Comparison of ENCODE assay signal across 20 cellular contexts in genomic region chr20:33999025-33999629, GRCh38. TPM values are rescaled to one million over a fixed set of nuclear protein-coding genes. Genes with fewer than 3 reads are reported as not detected.
A peak's percentile ranks its signal among the peaks of the same experiment; 100 is the strongest.
DNase-seq lines count a peak whose midpoint lies in the region; ATAC-seq, FAIRE-seq and TF ChIP-seq lines count a peak whose summit lies in the region.
"Had no signal": no experiment of that assay in that cellular context is flagged by ENCODE, and none has a peak within 500 bp of the region (broad histone marks: within the 10 kb centered on the region; RNA-seq: fewer than 3 reads in every experiment).

No MANE protein-coding gene starts in this region.

- in situ Hi-C loops in G401 (cut with HindIII; ENCODE audit: low sequenced_read_pairs), result no loop called here

- POLR2A ChIA-PET in HEK293 (lab: Yijun Ruan, JAX), result no interaction called here
- POLR2A ChIA-PET in activated CD4-positive, alpha-beta T cell treated with anti-CD3 and anti-CD28 coated beads, Interleukin-2, amount 10 ng/mL, durations not matched to agents 7 days and 5 days (lab: Charles Lee), result no interaction called here

- peaks cover 96 to 100% (median 99%) of the 10 kb centered on the region in 11 experiments for H4K20me1 ChIP-seq in BLaER1 treated with 17β-estradiol and CSF1 and Interleukin-3, amounts not matched to agents 10 nM and 100 nM

- no peak for TF ChIP-seq CTCF in HEK293 (tag by site-specific recombination; IDR thresholded peaks at IDR 0.05)

- FAIRE-seq in H54 (lab: Jason Lieb, UNC), result no peak
- FAIRE-seq: H1 had no signal

- peak overlapping the region; percentile 53 for H3K4me3 Mint-ChIP-seq in central memory CD8-positive, alpha-beta T cell
- peak overlapping the region; percentile 2 for H3K4me3 Mint-ChIP-seq in memory B cell
- H3K4me3 Mint-ChIP-seq in activated CD4-positive, alpha-beta T cell treated with anti-CD3 and anti-CD28 coated beads, Interleukin-2, amount 10 ng/mL, durations not matched to agents 7 days and 5 days, result no peak overlapping the region

- no peak overlapping the region for H3K9ac ChIP-seq in BLaER1 treated with 17β-estradiol and CSF1 and Interleukin-3, amounts not matched to agents 10 nM and 100 nM
- H3K9ac ChIP-seq: SK-N-SH had no signal

- TF ChIP-seq POLR2A in H54 (IDR thresholded peaks at IDR 0.05; ENCODE audit: low read depth, low read length), result no peak

- H3K27me3 Mint-ChIP-seq in central memory CD8-positive, alpha-beta T cell, result no peaks in the 10 kb centered on the region
- H3K27me3 Mint-ChIP-seq in memory B cell, result no peaks in the 10 kb centered on the region
- H3K27me3 Mint-ChIP-seq in activated CD4-positive, alpha-beta T cell treated with anti-CD3 and anti-CD28 coated beads, Interleukin-2, amount 10 ng/mL, durations not matched to agents 7 days and 5 days, result no peaks in the 10 kb centered on the region

- peaks cover 90% of the 10 kb centered on the region for H3K4me1 Mint-ChIP-seq in central memory CD8-positive, alpha-beta T cell
- H3K4me1 Mint-ChIP-seq in memory B cell, result peaks cover 64% of the 10 kb centered on the region
- peaks cover 70% of the 10 kb centered on the region for H3K4me1 Mint-ChIP-seq in activated CD4-positive, alpha-beta T cell treated with anti-CD3 and anti-CD28 coated beads, Interleukin-2, amount 10 ng/mL, durations not matched to agents 7 days and 5 days

- H3K4me1 ChIP-seq in BLaER1 treated with 17β-estradiol and CSF1 and Interleukin-3, amounts not matched to agents 10 nM and 100 nM, result peaks cover 54 to 69% (median 64%) of the 10 kb centered on the region in 10 experiments
- H3K4me1 ChIP-seq in HEK293 (ENCODE audit: control insufficient read depth, insufficient read depth, low read length), result peaks cover 16% of the 10 kb centered on the region

- H3K9me3 ChIP-seq in BLaER1 treated with 17β-estradiol and CSF1 and Interleukin-3, amounts not matched to agents 10 nM and 100 nM (replicated peaks in 1 of 11), result peaks cover 0 to 20% (median 8%) of the 10 kb centered on the region in 11 experiments; a peak in 13 of 22 replicates
- no peaks in the 10 kb centered on the region for H3K9me3 ChIP-seq in HEK293 (ENCODE audit: control insufficient read depth, insufficient read depth, low read depth, low read length)
- H3K9me3 ChIP-seq: SK-N-SH had no signal

- CTCF ChIA-PET in HEK293 (lab: Yijun Ruan, JAX), result no interaction called here
- CTCF ChIA-PET in activated CD4-positive, alpha-beta T cell treated with anti-CD3 and anti-CD28 coated beads, Interleukin-2, amount 10 ng/mL, durations not matched to agents 7 days and 5 days (lab: Charles Lee), result no interaction called here

- no peak overlapping the region for H3K27ac ChIP-seq in BLaER1 treated with 17β-estradiol and CSF1 and Interleukin-3, amounts not matched to agents 10 nM and 100 nM
- H3K27ac ChIP-seq in HEK293 (ENCODE audit: extremely low read depth, low read depth, low read length), result no peak overlapping the region

- H3K27ac Mint-ChIP-seq in central memory CD8-positive, alpha-beta T cell (ENCODE audit: low read depth), result peak overlapping the region; percentile 27
- H3K27ac Mint-ChIP-seq in memory B cell, result no peak overlapping the region
- no peak overlapping the region for H3K27ac Mint-ChIP-seq in activated CD4-positive, alpha-beta T cell treated with anti-CD3 and anti-CD28 coated beads, Interleukin-2, amount 10 ng/mL, durations not matched to agents 7 days and 5 days

- H3K36me3 ChIP-seq in BLaER1 treated with 17β-estradiol and CSF1 and Interleukin-3, amounts not matched to agents 10 nM and 100 nM, result peaks cover 21 to 63% (median 43%) of the 10 kb centered on the region in 11 experiments
- peaks cover 0 to 2% of the 10 kb centered on the region in 2 experiments; a peak in 1 of 3 replicates for H3K36me3 ChIP-seq in HEK293 (ENCODE audit: control insufficient read depth in 2 of 2, insufficient read depth in 1 of 2, low read length in 2 of 2)

- no peak for DNase-seq in central memory CD8-positive, alpha-beta T cell (ENCODE audit: low spot score in 2 of 2)
- no peak for DNase-seq in memory B cell (ENCODE audit: low spot score in 2 of 2)
- no peak for DNase-seq in activated CD4-positive, alpha-beta T cell treated with anti-CD3 and anti-CD28 coated beads, Interleukin-2, amount 10 ng/mL, durations not matched to agents 7 days and 5 days
- DNase-seq in H54 (ENCODE audit: insufficient read length, low spot score), result no peak
- no peak for DNase-seq in G401 (ENCODE audit: low spot score)
- no peak for DNase-seq in NCI-H1436 treated with DMSO at 0.1 percent for 48 hours (lab: John Stamatoyannopoulos, UW)
- DNase-seq: activated CD4-positive, alpha-beta T cell treated with anti-CD3 and anti-CD28 coated beads, Interleukin-2, amount 50 U/mL, for 4 hours; activated T-cell treated with anti-CD3 and anti-CD28 coated beads, Interleukin-2, amount 50 U/mL, for 48 hours; foreskin melanocyte; Kasumi-1; left ventricle myocardium superior; NCI-H1417; posterior cingulate gyrus; SK-N-SH; stimulated activated CD4-positive, alpha-beta T cell treated with anti-CD3 and anti-CD28 coated beads, Interleukin-4, amount 100 ng/mL, for 4 hours; stimulated activated CD8-positive, alpha-beta memory T cell treated with anti-CD3 and anti-CD28 coated beads, Interleukin-4, amount 100 ng/mL, for 48 hours had no signal

- peaks cover 11% of the 10 kb centered on the region for H3K36me3 Mint-ChIP-seq in central memory CD8-positive, alpha-beta T cell (ENCODE audit: insufficient read depth)
- peaks cover 12% of the 10 kb centered on the region for H3K36me3 Mint-ChIP-seq in memory B cell
- peaks cover 44% of the 10 kb centered on the region for H3K36me3 Mint-ChIP-seq in activated CD4-positive, alpha-beta T cell treated with anti-CD3 and anti-CD28 coated beads, Interleukin-2, amount 10 ng/mL, durations not matched to agents 7 days and 5 days (ENCODE audit: low read depth)

- H3K9me3 Mint-ChIP-seq in central memory CD8-positive, alpha-beta T cell, result no peaks in the 10 kb centered on the region
- H3K9me3 Mint-ChIP-seq in memory B cell, result no peaks in the 10 kb centered on the region
- H3K9me3 Mint-ChIP-seq in activated CD4-positive, alpha-beta T cell treated with anti-CD3 and anti-CD28 coated beads, Interleukin-2, amount 10 ng/mL, durations not matched to agents 7 days and 5 days, result no peaks in the 10 kb centered on the region

- H3K4me2 ChIP-seq in BLaER1 treated with 17β-estradiol and CSF1 and Interleukin-3, amounts not matched to agents 10 nM and 100 nM, result peak overlapping the region in 9 of 11 experiments; percentile 8 to 46 (median 33); a peak in 10 of 22 replicates
- H3K4me2 ChIP-seq: SK-N-SH, smooth muscle cell had no signal

- H3K4me3 ChIP-seq in BLaER1 treated with 17β-estradiol and CSF1 and Interleukin-3, amounts not matched to agents 10 nM and 100 nM, result no peak overlapping the region
- H3K4me3 ChIP-seq in HEK293 (ENCODE audit: low read depth, low read length), result no peak overlapping the region
- H3K4me3 ChIP-seq: smooth muscle cell had no signal

- no peaks in the 10 kb centered on the region for H3K27me3 ChIP-seq in BLaER1 treated with 17β-estradiol and CSF1 and Interleukin-3, amounts not matched to agents 10 nM and 100 nM

- no peak for ATAC-seq in central memory CD8-positive, alpha-beta T cell (replicated peaks; ENCODE audit: extremely low read depth, poor library complexity, severe bottlenecking)
- ATAC-seq in memory B cell (ENCODE audit: low read depth), result no peak
- ATAC-seq: left ventricle myocardium superior had no signal

TF ChIP-seq in HEK293, 187 proteins besides CTCF, POLR2A, EP300 and RAD21 (continues in another document):
- TF ChIP-seq ZNF624 (tag by site-specific recombination; IDR thresholded peaks at IDR 0.05), result no peak
- TF ChIP-seq ZNF214 (tag by site-specific recombination; IDR thresholded peaks at IDR 0.05; ENCODE audit: borderline replicate concordance), result no peak
- peak; percentile 57 for TF ChIP-seq PRDM10 (tag by site-specific recombination; IDR thresholded peaks at IDR 0.05)
- TF ChIP-seq GLIS2 (tag by site-specific recombination; IDR thresholded peaks at IDR 0.05), result no peak
- TF ChIP-seq ZBTB17 (tag by site-specific recombination; IDR thresholded peaks at IDR 0.05), result peak; percentile 96
- no peak for TF ChIP-seq ZNF239 (tag by site-specific recombination; IDR thresholded peaks at IDR 0.05)
- 0 out of 2 replicates have a peak, but pooled peaks have one; percentile 2 for TF ChIP-seq ZFHX2 (tag by site-specific recombination; conservative IDR thresholded peaks at IDR 0.05)
- peak; percentile 96 for TF ChIP-seq ZNF600 (tag by site-specific recombination; IDR thresholded peaks at IDR 0.05)
- TF ChIP-seq ZNF133 (tag by site-specific recombination; IDR thresholded peaks at IDR 0.05), result 0 out of 2 replicates have a peak, but pooled peaks have one; percentile 2
- TF ChIP-seq ZNF792 (tag by site-specific recombination; IDR thresholded peaks at IDR 0.05), result no peak
- TF ChIP-seq HOXA7 (CRISPR knock-in tag; IDR thresholded peaks at IDR 0.05; ENCODE audit: borderline replicate concordance), result no peak
- TF ChIP-seq PRDM1 (tag by site-specific recombination; IDR thresholded peaks at IDR 0.05), result peak; percentile 82

RNA-seq across cellular contexts. Expression of gene RALY, which starts 5.4 kb away (rescaled TPM):
- total RNA-seq in activated CD4-positive, alpha-beta T cell treated with anti-CD3 and anti-CD28 coated beads, Interleukin-2, amount 10 ng/mL, durations not matched to agents 7 days and 5 days, result 100 to 1,000 TPM; 208 to 229 TPM
- total RNA-seq in G401 (2014; rRNA removed; shearing (Covaris generic)), result 195 and 218 TPM in 2 replicates
